7 cellular contexts compared by ENCODE assay signal in genomic region chr5:181189363-181189961, GRCh38. TPM values are rescaled to one million over a fixed set of nuclear protein-coding genes. Genes with fewer than 3 reads are reported as not detected.
DNase-seq lines count a peak whose midpoint lies in the region; ATAC-seq and TF ChIP-seq lines count a peak whose summit lies in the region.
"Had no signal": no experiment of that assay in that cellular context is flagged by ENCODE, and none has a peak within 500 bp of the region (broad histone marks: within the 10 kb centered on the region; RNA-seq: fewer than 3 reads in every experiment).

No MANE protein-coding gene starts in this region.

- H3K36me3 ChIP-seq in OCI-LY1 (ENCODE audit: insufficient read depth, low read length): no peaks in the 10 kb centered on the region
- no peaks in the 10 kb centered on the region for H3K36me3 ChIP-seq in parathyroid adenoma (ENCODE audit: control insufficient read depth, insufficient read depth, low read length)

- TF ChIP-seq CTCF in OCI-LY1 (IDR thresholded peaks at IDR 0.05; ENCODE audit: low read length) (no peak), chondrocyte (IDR thresholded peaks at IDR 0.05) (no peak), parathyroid adenoma (IDR thresholded peaks at IDR 0.05) (no peak)

- H3K4me2 ChIP-seq in OCI-LY1 (ENCODE audit: low read length): peak overlapping the region; percentile 83
- peak overlapping the region; percentile 83 for H3K4me2 ChIP-seq in parathyroid adenoma (ENCODE audit: low read length)

- H3K27ac ChIP-seq in OCI-LY1 (ENCODE audit: low read depth, low read length, poor library complexity, severe bottlenecking) (peak overlapping the region; percentile 84), parathyroid adenoma (peak overlapping the region; percentile 85)

- H3K9ac ChIP-seq in OCI-LY1 (ENCODE audit: low read length) (peak overlapping the region; percentile 81), parathyroid adenoma (peak overlapping the region; percentile 34)

- H3K4me1 Mint-ChIP-seq in chondrocyte (ENCODE audit: low read depth): peaks cover 28% of the 10 kb centered on the region

- H3K36me3 Mint-ChIP-seq in chondrocyte (ENCODE audit: low read depth): no peaks in the 10 kb centered on the region

- ATAC-seq in HG02798 (IDR thresholded peaks at IDR 0.05; ENCODE audit: poor library complexity, unreplicated experiment) (no peak), GM21723 (IDR thresholded peaks at IDR 0.05; ENCODE audit: unreplicated experiment) (no peak)

- H3K4me3 ChIP-seq in OCI-LY1 (ENCODE audit: low read depth, low read length, poor library complexity, severe bottlenecking) (peak overlapping the region; percentile 79), parathyroid adenoma (ENCODE audit: low read depth, low read length) (peak overlapping the region; percentile 63)

- H2AFZ ChIP-seq in OCI-LY1 (ENCODE audit: low read length) (no peak overlapping the region), parathyroid adenoma (peak overlapping the region; percentile 95)

- peak overlapping the region; percentile 93 for H3K4me3 Mint-ChIP-seq in chondrocyte (ENCODE audit: unreplicated experiment)

- H3K27me3 ChIP-seq in OCI-LY1 (ENCODE audit: insufficient read depth, low read length): no peaks in the 10 kb centered on the region
- no peaks in the 10 kb centered on the region for H3K27me3 ChIP-seq in parathyroid adenoma (ENCODE audit: control insufficient read depth, insufficient read depth, low read length)

- no peak for DNase-seq in chondrocyte (ENCODE audit: low spot score)
- DNase-seq in germinal center (ENCODE audit: low spot score): no peak

- H3K79me2 ChIP-seq in OCI-LY1 (ENCODE audit: insufficient read depth, low read length): no peaks in the 10 kb centered on the region
- no peaks in the 10 kb centered on the region for H3K79me2 ChIP-seq in parathyroid adenoma

- peaks cover 28% of the 10 kb centered on the region for H3K4me1 ChIP-seq in OCI-LY1 (ENCODE audit: insufficient read depth, low read length, severe bottlenecking)
- H3K4me1 ChIP-seq in parathyroid adenoma: peaks cover 7% of the 10 kb centered on the region

- H3K9me3 ChIP-seq in OCI-LY1 (ENCODE audit: low read length): no peaks in the 10 kb centered on the region
- no peaks in the 10 kb centered on the region for H3K9me3 ChIP-seq in parathyroid adenoma (ENCODE audit: control insufficient read depth, low read length)

- H3F3A ChIP-seq in OCI-LY1 (ENCODE audit: insufficient read depth, low read length): peaks cover 10% of the 10 kb centered on the region; the same call in 1 of the 2 replicates

- no peaks in the 10 kb centered on the region for H3K27me3 Mint-ChIP-seq in chondrocyte (ENCODE audit: low read depth)

- peak overlapping the region; percentile 98 for H3K27ac Mint-ChIP-seq in chondrocyte (ENCODE audit: unreplicated experiment)

- H3K9me3 Mint-ChIP-seq in chondrocyte (ENCODE audit: low read depth): no peaks in the 10 kb centered on the region

- no peaks in the 10 kb centered on the region for H3K9me2 ChIP-seq in OCI-LY1 (ENCODE audit: low read depth, low read length)

- H4K20me1 ChIP-seq in OCI-LY1 (ENCODE audit: insufficient read depth, low read length): no peaks in the 10 kb centered on the region

RNA-seq across cellular contexts. Expression of gene TRIM7, which starts 15.5 kb away (rescaled TPM):
- 4.2 to 8.1 TPM (median 5.7 TPM) in 3 replicates for total RNA-seq in chondrocyte

RNA-seq across cellular contexts. Expression of gene TRIM41, which starts 33.6 kb away (rescaled TPM):
- total RNA-seq in chondrocyte: 17.9 to 24.3 TPM (median 19.3 TPM) in 3 replicates

RNA-seq across cellular contexts. Expression of gene OR2V2, which starts 42.1 kb away (rescaled TPM):
- total RNA-seq in chondrocyte: not detected in 3 replicates
- total RNA-seq: renal cortical epithelial cell had no signal

RNA-seq across cellular contexts. Expression of gene RACK1, which starts 54.2 kb away (rescaled TPM):
- 995 to 1,189 TPM (median 1,167 TPM) in 3 replicates for total RNA-seq in chondrocyte

RNA-seq across cellular contexts. Expression of gene OR2V1, which starts 58.5 kb away (rescaled TPM):
- not detected in 3 replicates for total RNA-seq in chondrocyte
- total RNA-seq: renal cortical epithelial cell had no signal
